ENCODE assay signal across 8 cellular contexts in genomic region chr10:100345570-100346330, GRCh38. TPM values are rescaled to one million over a fixed set of nuclear protein-coding genes. Genes with fewer than 3 reads are reported as not detected.
DNase-seq lines count a peak whose midpoint lies in the region; ATAC-seq and TF ChIP-seq lines count a peak whose summit lies in the region.

No MANE protein-coding gene starts in this region.

- peak overlapping the region; percentile 87 for H3K9ac ChIP-seq in neural cell (ENCODE audit: low read length)

- H3F3A ChIP-seq in neural cell (ENCODE audit: insufficient read depth, low read length, poor library complexity, severe bottlenecking), result no peaks in the 10 kb centered on the region

- DNase-seq in GM12864 (ENCODE audit: low read depth) (no peak), OCI-M1 (lab: John Stamatoyannopoulos, UW) (peak; percentile 55), cortex of kidney (lab: John Stamatoyannopoulos, UW) (no peak), NCI-H187 (lab: John Stamatoyannopoulos, UW) (no peak)
- DNase-seq in effector memory CD8-positive, alpha-beta T cell, result no peak

- peak overlapping the region; percentile 41 to 67 for H3K27ac Mint-ChIP-seq in effector memory CD8-positive, alpha-beta T cell

- no peaks in the 10 kb centered on the region for H3K9me3 ChIP-seq in neural cell (ENCODE audit: low read length)

- no peaks in the 10 kb centered on the region for H3K9me3 Mint-ChIP-seq in effector memory CD8-positive, alpha-beta T cell

- no peaks in the 10 kb centered on the region for H3K36me3 ChIP-seq in neural cell (ENCODE audit: insufficient read depth, low read length)

- H3K4me3 Mint-ChIP-seq in effector memory CD8-positive, alpha-beta T cell, result peak overlapping the region; percentile 77 to 83

- no peak for TF ChIP-seq RAD21 in neural cell (conservative IDR thresholded peaks at IDR 0.05)

- no peaks in the 10 kb centered on the region for H3K27me3 ChIP-seq in neural cell (ENCODE audit: insufficient read depth, low read depth, low read length)

- peak overlapping the region; percentile 89 for H3K27ac ChIP-seq in neural cell (ENCODE audit: low read length)

- TF ChIP-seq EP300 in neural cell (conservative IDR thresholded peaks at IDR 0.05; ENCODE audit: poor library complexity, severe bottlenecking), result no peak

- H3K9me2 ChIP-seq in neural cell (ENCODE audit: insufficient read depth, low read length), result no peaks in the 10 kb centered on the region

- H3K4me1 Mint-ChIP-seq in effector memory CD8-positive, alpha-beta T cell (ENCODE audit: low read depth in 2 of 2), result peaks cover 26 to 28% of the 10 kb centered on the region in 2 donors

- TF ChIP-seq CTCF in GM12864 (IDR thresholded peaks at IDR 0.05; ENCODE audit: low read depth, low read length, missing control alignments), result no peak
- TF ChIP-seq CTCF in neural cell (IDR thresholded peaks at IDR 0.05; ENCODE audit: poor library complexity, severe bottlenecking), result no peak

- peaks cover 3% of the 10 kb centered on the region for H4K20me1 ChIP-seq in neural cell (ENCODE audit: insufficient read depth)

- no peak for ATAC-seq in effector memory CD8-positive, alpha-beta T cell (replicated peaks)
- ATAC-seq in GM21423 (IDR thresholded peaks at IDR 0.05; ENCODE audit: unreplicated experiment) (no peak), GM18502 (IDR thresholded peaks at IDR 0.05; ENCODE audit: poor library complexity, unreplicated experiment) (no peak)

- H3K4me3 ChIP-seq in GM12864 (ENCODE audit: low read depth, low read length) (peak overlapping the region; percentile 94), neural cell (ENCODE audit: low read length) (peak overlapping the region; percentile 98)

- no peaks in the 10 kb centered on the region for H3K27me3 Mint-ChIP-seq in effector memory CD8-positive, alpha-beta T cell

- H3K36me3 Mint-ChIP-seq in effector memory CD8-positive, alpha-beta T cell (ENCODE audit: insufficient read depth), result no peaks in the 10 kb centered on the region

- H3K79me2 ChIP-seq in neural cell (replicated peaks; ENCODE audit: insufficient read depth, low read length), result peaks cover 49% of the 10 kb centered on the region

- H3K4me2 ChIP-seq in neural cell (ENCODE audit: low read length), result peak overlapping the region; percentile 76

- peak overlapping the region; percentile 94 for H2AFZ ChIP-seq in neural cell (ENCODE audit: low read depth, low read length)

TF ChIP-seq in neural cell, 6 proteins besides CTCF, POLR2A, EP300 and RAD21:
- TF ChIP-seq EZH2 (IDR thresholded peaks at IDR 0.05; ENCODE audit: borderline replicate concordance, insufficient read depth, low read length, poor library complexity, severe bottlenecking), result no peak
- TF ChIP-seq REST (IDR thresholded peaks at IDR 0.05; ENCODE audit: borderline replicate concordance), result no peak
- TF ChIP-seq TAF1 (IDR thresholded peaks at IDR 0.05; ENCODE audit: low read depth), result no peak
- TF ChIP-seq SMC3 (conservative IDR thresholded peaks at IDR 0.05; ENCODE audit: poor library complexity), result no peak
- no peak for TF ChIP-seq MXI1 (conservative IDR thresholded peaks at IDR 0.05; ENCODE audit: poor library complexity, severe bottlenecking)
- TF ChIP-seq POLR2AphosphoS5 (IDR thresholded peaks at IDR 0.05), result no peak
TF ChIP-seq in neural cell: peak in this region for 0.

RNA-seq across cellular contexts. Expression of gene SCD, which starts 1.3 kb away (rescaled TPM):
- polyA plus RNA-seq in neural cell, result 82.9 and 85.0 TPM in 2 replicates
- 110 and 123 TPM in 2 replicates for polyA minus RNA-seq in neural cell

RNA-seq across cellular contexts. Expression of gene PKD2L1, which starts 15.7 kb away (rescaled TPM):
- polyA plus RNA-seq in neural cell, result not detected in 2 replicates
- not detected in 2 replicates for polyA minus RNA-seq in neural cell

RNA-seq across cellular contexts. Expression of gene BLOC1S2, which starts 59.3 kb away (rescaled TPM):
- polyA plus RNA-seq in neural cell, result 262 and 299 TPM in 2 replicates
- polyA minus RNA-seq in neural cell, result 97.6 and 117 TPM in 2 replicates
